In the genomic region with DNA sequence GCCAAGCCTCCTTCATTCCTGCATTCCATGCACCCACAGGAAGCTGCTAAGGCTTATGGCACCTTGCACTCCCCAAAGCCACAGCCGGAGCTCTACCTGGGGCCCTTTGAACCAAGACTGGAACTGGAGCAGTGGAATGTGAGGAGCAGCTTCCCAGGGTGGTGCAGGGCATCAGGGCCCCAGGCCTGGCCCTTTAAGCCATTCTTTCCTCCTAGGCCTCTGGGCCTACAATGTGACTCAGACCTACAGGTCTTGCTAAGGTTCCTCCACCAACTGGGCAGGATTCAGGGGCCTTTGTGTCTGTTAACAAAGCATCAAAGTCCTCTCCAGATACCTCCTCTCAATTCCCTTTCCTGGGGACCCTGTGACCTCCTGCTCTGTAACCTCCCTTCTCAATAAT, we compare ENCODE assay signal across 34 cellular contexts.
"Had no signal": no experiment of that assay in that cellular context is flagged by ENCODE, and none has a peak within 500 bp of the region (broad histone marks: within the 10 kb centered on the region; RNA-seq: fewer than 3 reads in every experiment).

No MANE protein-coding gene starts in this region.

- H3K9me3 Mint-ChIP-seq: activated CD4-positive, alpha-beta T cell treated with anti-CD3 and anti-CD28 coated beads, Interleukin-2, amount 10 ng/mL, durations not matched to agents 7 days and 5 days; activated naive CD4-positive, alpha-beta T cell treated with anti-CD3 and anti-CD28 coated beads for 36 hours; activated naive CD8-positive, alpha-beta T cell treated with anti-CD3 and anti-CD28 coated beads for 36 hours; activated T-cell treated with anti-CD3 and anti-CD28 coated beads, Interleukin-2, amount 50 U/mL, for 4 hours; activated T-helper 1 cell treated with anti-CD3 and anti-CD28 coated beads, Interleukin-12 subunit alpha, Interleukin-12 subunit beta, Interleukin-2, Interleukin-4 antibody, amounts not matched to agents 30 ng/mL and 10 ng/mL and 1 ng/mL, durations not matched to agents 14 hours and 24 hours and 36 hours; activated T-helper 17 cell treated with anti-CD3 and anti-CD28 coated beads, Interleukin-2, amount 50 U/mL, for 72 hours; T-helper 1 cell treated with Interleukin-12 subunit alpha and Interleukin-12 subunit beta and Interleukin-4 antibody, amounts not matched to agents 30 μg/mL and 1 μg/mL, for 36 hours; T-helper 2 cell treated with Interferon-gamma antibody and Interleukin-4, amounts not matched to agents 5 μg/mL and 100 μg/mL, for 36 hours had no signal

- DNase-seq: activated CD4-positive, alpha-beta T cell treated with anti-CD3 and anti-CD28 coated beads for 1 hour; activated CD4-positive, alpha-beta T cell treated with anti-CD3 and anti-CD28 coated beads for 36 hours; activated CD4-positive, alpha-beta T cell treated with anti-CD3 and anti-CD28 coated beads for 48 hours; activated CD4-positive, alpha-beta T cell treated with anti-CD3 and anti-CD28 coated beads, Interleukin-2, amount 10 ng/mL, durations not matched to agents 7 days and 5 days; activated CD4-positive, alpha-beta T cell treated with anti-CD3 and anti-CD28 coated beads, Interleukin-2, amount 50 U/mL, for 48 hours; activated CD4-positive, CD25-positive, alpha-beta regulatory T cell; activated CD8-positive, alpha-beta memory T cell treated with anti-CD3 and anti-CD28 coated beads, Interleukin-2, amount 50 U/mL, for 4 hours; activated effector memory CD4-positive, alpha-beta T cell treated with anti-CD3 and anti-CD28 coated beads, Interleukin-2, amount 50 U/mL, for 16 hours; activated gamma-delta T cell treated with Interleukin-2 at 50 U/mL for 16 hours; activated naive CD4-positive, alpha-beta T cell; activated naive CD4-positive, alpha-beta T cell treated with anti-CD3 and anti-CD28 coated beads for 36 hours; activated naive CD4-positive, alpha-beta T cell treated with anti-CD3 and anti-CD28 coated beads, Interleukin-2, amount 50 U/mL, for 16 hours; activated naive CD8-positive, alpha-beta T cell treated with anti-CD3 and anti-CD28 coated beads for 36 hours; activated T-cell treated with anti-CD3 and anti-CD28 coated beads for 4 hours; activated T-cell treated with anti-CD3 and anti-CD28 coated beads, Interleukin-2, amount 50 U/mL, for 1 hour; activated T-cell treated with anti-CD3 and anti-CD28 coated beads, Interleukin-2, amount 50 U/mL, for 4 hours; activated T-cell treated with anti-CD3 and anti-CD28 coated beads, Interleukin-2, amount 50 U/mL, for 72 hours; adrenal gland; amniotic stem cell; aorta; body of pancreas; brain microvascular endothelial cell; central memory CD4-positive, alpha-beta T cell; T-helper 1 cell; T-helper 2 cell; T-helper 9 cell; WERI-Rb-1 had no signal

- H3K27ac Mint-ChIP-seq: activated CD4-positive, alpha-beta T cell treated with anti-CD3 and anti-CD28 coated beads for 36 hours; activated CD4-positive, alpha-beta T cell treated with anti-CD3 and anti-CD28 coated beads, Interleukin-2, amount 10 ng/mL, durations not matched to agents 7 days and 5 days; activated naive CD4-positive, alpha-beta T cell treated with anti-CD3 and anti-CD28 coated beads for 36 hours; activated naive CD4-positive, alpha-beta T cell treated with anti-CD3 and anti-CD28 coated beads, Interleukin-2, amount 50 U/mL, for 72 hours; activated naive CD8-positive, alpha-beta T cell treated with anti-CD3 and anti-CD28 coated beads for 36 hours; activated T-cell treated with anti-CD3 and anti-CD28 coated beads, Interleukin-2, amount 50 U/mL, for 72 hours; activated T-helper 17 cell treated with anti-CD3 and anti-CD28 coated beads, Interleukin-2, amount 50 U/mL, for 72 hours; T-helper 1 cell treated with Interleukin-12 subunit alpha and Interleukin-12 subunit beta and Interleukin-4 antibody, amounts not matched to agents 30 μg/mL and 1 μg/mL, for 36 hours; T-helper 2 cell treated with Interferon-gamma antibody and Interleukin-4, amounts not matched to agents 5 μg/mL and 100 μg/mL, for 36 hours; WTC11 had no signal

- H3K36me3 ChIP-seq: adrenal gland, brain microvascular endothelial cell, breast epithelium, WERI-Rb-1 had no signal

- H3K4me3 Mint-ChIP-seq: activated CD4-positive, alpha-beta T cell treated with anti-CD3 and anti-CD28 coated beads for 36 hours; activated CD4-positive, alpha-beta T cell treated with anti-CD3 and anti-CD28 coated beads, Interleukin-2, amount 10 ng/mL, durations not matched to agents 7 days and 5 days; activated naive CD4-positive, alpha-beta T cell treated with anti-CD3 and anti-CD28 coated beads for 36 hours; activated naive CD8-positive, alpha-beta T cell treated with anti-CD3 and anti-CD28 coated beads for 36 hours; activated T-cell treated with anti-CD3 and anti-CD28 coated beads, Interleukin-2, amount 50 U/mL, for 4 hours; activated T-cell treated with anti-CD3 and anti-CD28 coated beads, Interleukin-2, amount 50 U/mL, for 72 hours; activated T-helper 1 cell treated with anti-CD3 and anti-CD28 coated beads, Interleukin-12 subunit alpha, Interleukin-12 subunit beta, Interleukin-2, Interleukin-4 antibody, amounts not matched to agents 30 ng/mL and 10 ng/mL and 1 ng/mL, durations not matched to agents 14 hours and 24 hours and 36 hours; activated T-helper 17 cell treated with anti-CD3 and anti-CD28 coated beads, Interleukin-2, amount 50 U/mL, for 72 hours; T-helper 1 cell treated with Interleukin-12 subunit alpha and Interleukin-12 subunit beta and Interleukin-4 antibody, amounts not matched to agents 30 μg/mL and 1 μg/mL, for 36 hours; T-helper 2 cell treated with Interferon-gamma antibody and Interleukin-4, amounts not matched to agents 5 μg/mL and 100 μg/mL, for 36 hours; WTC11 had no signal

- H3K27ac ChIP-seq: adrenal gland, body of pancreas, brain microvascular endothelial cell, breast epithelium, WERI-Rb-1 had no signal

- H3K9me3 ChIP-seq: adrenal gland, body of pancreas, breast epithelium had no signal

- H3K27me3 Mint-ChIP-seq: activated T-helper 17 cell treated with anti-CD3 and anti-CD28 coated beads, Interleukin-2, amount 50 U/mL, for 72 hours had no signal

- H3K4me3 ChIP-seq: adrenal gland, body of pancreas, breast epithelium had no signal

- H3K4me1 ChIP-seq: breast epithelium had no signal

- H3K36me3 Mint-ChIP-seq: WTC11 had no signal
